Comparison of ENCODE assay signal across 1 cellular context in genomic region chr15:74318376-74319137, GRCh38.
TF ChIP-seq lines count a peak whose summit lies in the region.

No MANE protein-coding gene starts in this region.

TF ChIP-seq in HEK293, 187 proteins besides CTCF, POLR2A, EP300 and RAD21 (continued from another document):
- TF ChIP-seq ZNF366 (tag by site-specific recombination; conservative IDR thresholded peaks at IDR 0.05) (no peak), KLF9 (tag by site-specific recombination; IDR thresholded peaks at IDR 0.05; ENCODE audit: low read depth) (peak; percentile 57; the same call in 1 of the 2 replicates), ZXDB (tag by site-specific recombination; IDR thresholded peaks at IDR 0.05) (no peak), ZNF747 (tag by site-specific recombination; IDR thresholded peaks at IDR 0.05) (no peak), ZSCAN16 (tag by site-specific recombination; IDR thresholded peaks at IDR 0.05) (peak; percentile 56; the same call in 1 of the 2 replicates), ZEB2 (tag by site-specific recombination; IDR thresholded peaks at IDR 0.05) (no peak), ZNF660 (tag by site-specific recombination; IDR thresholded peaks at IDR 0.05) (no peak), HOXA7 (CRISPR knock-in tag; IDR thresholded peaks at IDR 0.05; ENCODE audit: borderline replicate concordance) (no peak), SCRT2 (tag by site-specific recombination; IDR thresholded peaks at IDR 0.05) (peak; percentile 84; the same call in 1 of the 2 replicates), FEZF1 (tag by site-specific recombination; IDR thresholded peaks at IDR 0.05) (no peak), ZBTB1 (tag by site-specific recombination; IDR thresholded peaks at IDR 0.05) (no peak), ZNF792 (tag by site-specific recombination; IDR thresholded peaks at IDR 0.05) (no peak), WT1 (tag by site-specific recombination; IDR thresholded peaks at IDR 0.05) (no peak), ZNF560 (tag by site-specific recombination; IDR thresholded peaks at IDR 0.05; ENCODE audit: borderline replicate concordance) (no peak)
- TF ChIP-seq, protein P1, sequence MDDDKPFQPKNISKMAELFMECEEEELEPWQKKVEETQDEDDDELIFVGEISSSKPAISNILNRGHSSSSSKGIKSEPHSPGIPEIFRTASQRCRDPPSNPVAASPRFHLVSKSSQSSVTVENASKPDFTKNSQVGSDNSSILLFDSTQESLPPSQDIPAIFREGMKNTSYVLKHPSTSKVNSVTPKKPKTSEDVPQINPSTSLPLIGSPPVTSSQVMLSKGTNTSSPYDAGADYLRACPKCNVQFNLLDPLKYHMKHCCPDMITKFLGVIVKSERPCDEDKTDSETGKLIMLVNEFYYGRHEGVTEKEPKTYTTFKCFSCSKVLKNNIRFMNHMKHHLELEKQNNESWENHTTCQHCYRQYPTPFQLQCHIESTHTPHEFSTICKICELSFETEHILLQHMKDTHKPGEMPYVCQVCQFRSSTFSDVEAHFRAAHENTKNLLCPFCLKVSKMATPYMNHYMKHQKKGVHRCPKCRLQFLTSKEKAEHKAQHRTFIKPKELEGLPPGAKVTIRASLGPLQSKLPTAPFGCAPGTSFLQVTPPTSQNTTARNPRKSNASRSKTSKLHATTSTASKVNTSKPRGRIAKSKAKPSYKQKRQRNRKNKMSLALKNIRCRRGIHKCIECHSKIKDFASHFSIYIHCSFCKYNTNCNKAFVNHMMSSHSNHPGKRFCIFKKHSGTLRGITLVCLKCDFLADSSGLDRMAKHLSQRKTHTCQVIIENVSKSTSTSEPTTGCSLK (tag by site-specific recombination; IDR thresholded peaks at IDR 0.05): no peak
- TF ChIP-seq, protein P2, sequence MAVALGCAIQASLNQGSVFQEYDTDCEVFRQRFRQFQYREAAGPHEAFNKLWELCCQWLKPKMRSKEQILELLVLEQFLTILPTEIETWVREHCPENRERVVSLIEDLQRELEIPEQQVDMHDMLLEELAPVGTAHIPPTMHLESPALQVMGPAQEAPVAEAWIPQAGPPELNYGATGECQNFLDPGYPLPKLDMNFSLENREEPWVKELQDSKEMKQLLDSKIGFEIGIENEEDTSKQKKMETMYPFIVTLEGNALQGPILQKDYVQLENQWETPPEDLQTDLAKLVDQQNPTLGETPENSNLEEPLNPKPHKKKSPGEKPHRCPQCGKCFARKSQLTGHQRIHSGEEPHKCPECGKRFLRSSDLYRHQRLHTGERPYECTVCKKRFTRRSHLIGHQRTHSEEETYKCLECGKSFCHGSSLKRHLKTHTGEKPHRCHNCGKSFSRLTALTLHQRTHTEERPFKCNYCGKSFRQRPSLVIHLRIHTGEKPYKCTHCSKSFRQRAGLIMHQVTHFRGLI (tag by site-specific recombination; IDR thresholded peaks at IDR 0.05): 0 out of 2 replicates have a peak, but pooled peaks have one; percentile 6
